1 cellular context compared by ENCODE assay signal in the genomic region with DNA sequence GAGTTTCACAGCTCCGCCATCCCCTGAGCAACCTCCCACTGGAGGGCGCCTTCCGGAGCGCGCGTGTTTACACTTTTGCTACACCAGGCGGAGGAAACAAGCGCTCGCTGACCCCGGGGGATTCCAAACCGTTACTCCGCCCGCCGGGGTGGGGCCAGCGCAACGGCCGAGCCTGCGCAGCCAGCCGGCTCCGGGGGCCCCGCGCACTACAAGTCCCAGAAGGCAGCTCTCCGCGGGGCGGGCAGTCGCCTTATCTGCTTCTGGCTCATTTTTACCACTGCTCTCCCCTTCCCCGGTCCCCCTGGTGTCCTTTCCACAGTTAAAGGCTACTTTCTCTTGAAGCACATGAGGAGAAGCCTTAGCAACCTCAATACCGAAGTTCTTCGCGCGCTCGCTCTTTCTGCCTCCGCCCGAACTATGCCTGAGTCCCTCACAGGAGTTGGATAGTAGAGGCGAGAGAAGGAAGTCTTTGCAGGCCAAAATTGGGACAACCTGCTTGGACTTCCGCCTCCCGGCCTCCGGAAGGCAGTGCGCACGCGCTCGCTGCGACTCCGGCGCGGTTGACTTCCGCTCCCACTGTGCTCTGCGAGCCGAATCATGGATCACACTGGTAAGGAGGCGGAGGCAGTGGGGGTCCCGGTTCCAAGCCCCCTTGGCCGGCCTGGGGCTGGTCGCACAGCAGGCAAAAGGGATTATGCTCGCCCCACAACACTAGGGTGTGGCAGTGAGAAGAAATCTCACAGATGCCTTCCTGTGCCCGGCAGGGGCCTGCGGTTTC.
A peak's percentile ranks its signal among the peaks of the same experiment; 100 is the strongest.
TF ChIP-seq lines count a peak whose summit lies in the region.

A gene with protein sequence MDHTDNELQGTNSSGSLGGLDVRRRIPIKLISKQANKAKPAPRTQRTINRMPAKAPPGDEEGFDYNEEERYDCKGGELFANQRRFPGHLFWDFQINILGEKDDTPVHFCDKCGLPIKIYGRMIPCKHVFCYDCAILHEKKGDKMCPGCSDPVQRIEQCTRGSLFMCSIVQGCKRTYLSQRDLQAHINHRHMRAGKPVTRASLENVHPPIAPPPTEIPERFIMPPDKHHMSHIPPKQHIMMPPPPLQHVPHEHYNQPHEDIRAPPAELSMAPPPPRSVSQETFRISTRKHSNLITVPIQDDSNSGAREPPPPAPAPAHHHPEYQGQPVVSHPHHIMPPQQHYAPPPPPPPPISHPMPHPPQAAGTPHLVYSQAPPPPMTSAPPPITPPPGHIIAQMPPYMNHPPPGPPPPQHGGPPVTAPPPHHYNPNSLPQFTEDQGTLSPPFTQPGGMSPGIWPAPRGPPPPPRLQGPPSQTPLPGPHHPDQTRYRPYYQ (plus strand): TSS at position 576 of the 778 bp plus-strand sequence. CDS start 22 bp downstream, at position 598.

TF ChIP-seq in K562, 482 proteins besides CTCF, POLR2A, EP300 and RAD21 (continued from another document and continues in another):
- TF ChIP-seq, protein P1, sequence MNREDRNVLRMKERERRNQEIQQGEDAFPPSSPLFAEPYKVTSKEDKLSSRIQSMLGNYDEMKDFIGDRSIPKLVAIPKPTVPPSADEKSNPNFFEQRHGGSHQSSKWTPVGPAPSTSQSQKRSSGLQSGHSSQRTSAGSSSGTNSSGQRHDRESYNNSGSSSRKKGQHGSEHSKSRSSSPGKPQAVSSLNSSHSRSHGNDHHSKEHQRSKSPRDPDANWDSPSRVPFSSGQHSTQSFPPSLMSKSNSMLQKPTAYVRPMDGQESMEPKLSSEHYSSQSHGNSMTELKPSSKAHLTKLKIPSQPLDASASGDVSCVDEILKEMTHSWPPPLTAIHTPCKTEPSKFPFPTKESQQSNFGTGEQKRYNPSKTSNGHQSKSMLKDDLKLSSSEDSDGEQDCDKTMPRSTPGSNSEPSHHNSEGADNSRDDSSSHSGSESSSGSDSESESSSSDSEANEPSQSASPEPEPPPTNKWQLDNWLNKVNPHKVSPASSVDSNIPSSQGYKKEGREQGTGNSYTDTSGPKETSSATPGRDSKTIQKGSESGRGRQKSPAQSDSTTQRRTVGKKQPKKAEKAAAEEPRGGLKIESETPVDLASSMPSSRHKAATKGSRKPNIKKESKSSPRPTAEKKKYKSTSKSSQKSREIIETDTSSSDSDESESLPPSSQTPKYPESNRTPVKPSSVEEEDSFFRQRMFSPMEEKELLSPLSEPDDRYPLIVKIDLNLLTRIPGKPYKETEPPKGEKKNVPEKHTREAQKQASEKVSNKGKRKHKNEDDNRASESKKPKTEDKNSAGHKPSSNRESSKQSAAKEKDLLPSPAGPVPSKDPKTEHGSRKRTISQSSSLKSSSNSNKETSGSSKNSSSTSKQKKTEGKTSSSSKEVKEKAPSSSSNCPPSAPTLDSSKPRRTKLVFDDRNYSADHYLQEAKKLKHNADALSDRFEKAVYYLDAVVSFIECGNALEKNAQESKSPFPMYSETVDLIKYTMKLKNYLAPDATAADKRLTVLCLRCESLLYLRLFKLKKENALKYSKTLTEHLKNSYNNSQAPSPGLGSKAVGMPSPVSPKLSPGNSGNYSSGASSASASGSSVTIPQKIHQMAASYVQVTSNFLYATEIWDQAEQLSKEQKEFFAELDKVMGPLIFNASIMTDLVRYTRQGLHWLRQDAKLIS (CRISPR knock-in tag; IDR thresholded peaks at IDR 0.05): peak; percentile 91
- no peak for TF ChIP-seq CHD2 (IDR thresholded peaks at IDR 0.05; ENCODE audit: low read depth, low read length)
- no peak for TF ChIP-seq GTF2A2 (tag; IDR thresholded peaks at IDR 0.05)
- TF ChIP-seq ZNF384 (IDR thresholded peaks at IDR 0.05; ENCODE audit: low read depth, low read length): peak; percentile 39; the same call in 1 of the 2 replicates
- TF ChIP-seq ZC3H11A (IDR thresholded peaks at IDR 0.05; ENCODE audit: low read depth, low read length): peak; percentile 55; the same call in 1 of the 2 replicates
- TF ChIP-seq RBM22 (IDR thresholded peaks at IDR 0.05; ENCODE audit: low read depth, low read length, poor library complexity, severe bottlenecking): peak; percentile 48
- TF ChIP-seq CBX1 (IDR thresholded peaks at IDR 0.05; ENCODE audit: low read depth): peak; percentile 3; the same call in 1 of the 2 replicates
- TF ChIP-seq STAT5A (IDR thresholded peaks at IDR 0.05; ENCODE audit: borderline replicate concordance, low read length): no peak; the same call in 1 of the 2 replicates
- no peak for TF ChIP-seq ZNF311 (CRISPR knock-in tag; IDR thresholded peaks at IDR 0.05)
- TF ChIP-seq MTF1 (CRISPR knock-in tag; IDR thresholded peaks at IDR 0.05; ENCODE audit: borderline replicate concordance): no peak
- TF ChIP-seq SIX5 (IDR thresholded peaks at IDR 0.05; ENCODE audit: borderline replicate concordance in 1 of 2, insufficient read depth in 1 of 2, low read depth in 1 of 2, low read length in 2 of 2): peak; percentile 72 to 77
- TF ChIP-seq, protein P2, sequence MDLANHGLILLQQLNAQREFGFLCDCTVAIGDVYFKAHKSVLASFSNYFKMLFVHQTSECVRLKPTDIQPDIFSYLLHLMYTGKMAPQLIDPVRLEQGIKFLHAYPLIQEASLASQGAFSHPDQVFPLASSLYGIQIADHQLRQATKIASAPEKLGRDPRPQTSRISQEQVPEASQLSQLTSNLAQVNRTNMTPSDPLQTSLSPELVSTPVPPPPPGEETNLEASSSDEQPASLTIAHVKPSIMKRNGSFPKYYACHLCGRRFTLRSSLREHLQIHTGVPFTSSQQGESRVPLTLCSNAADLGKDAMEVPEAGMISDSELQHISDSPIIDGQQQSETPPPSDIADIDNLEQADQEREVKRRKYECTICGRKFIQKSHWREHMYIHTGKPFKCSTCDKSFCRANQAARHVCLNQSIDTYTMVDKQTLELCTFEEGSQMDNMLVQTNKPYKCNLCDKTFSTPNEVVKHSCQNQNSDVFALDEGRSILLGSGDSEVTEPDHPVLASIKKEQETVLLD (IDR thresholded peaks at IDR 0.05): peak; percentile 96
- TF ChIP-seq, protein P3, sequence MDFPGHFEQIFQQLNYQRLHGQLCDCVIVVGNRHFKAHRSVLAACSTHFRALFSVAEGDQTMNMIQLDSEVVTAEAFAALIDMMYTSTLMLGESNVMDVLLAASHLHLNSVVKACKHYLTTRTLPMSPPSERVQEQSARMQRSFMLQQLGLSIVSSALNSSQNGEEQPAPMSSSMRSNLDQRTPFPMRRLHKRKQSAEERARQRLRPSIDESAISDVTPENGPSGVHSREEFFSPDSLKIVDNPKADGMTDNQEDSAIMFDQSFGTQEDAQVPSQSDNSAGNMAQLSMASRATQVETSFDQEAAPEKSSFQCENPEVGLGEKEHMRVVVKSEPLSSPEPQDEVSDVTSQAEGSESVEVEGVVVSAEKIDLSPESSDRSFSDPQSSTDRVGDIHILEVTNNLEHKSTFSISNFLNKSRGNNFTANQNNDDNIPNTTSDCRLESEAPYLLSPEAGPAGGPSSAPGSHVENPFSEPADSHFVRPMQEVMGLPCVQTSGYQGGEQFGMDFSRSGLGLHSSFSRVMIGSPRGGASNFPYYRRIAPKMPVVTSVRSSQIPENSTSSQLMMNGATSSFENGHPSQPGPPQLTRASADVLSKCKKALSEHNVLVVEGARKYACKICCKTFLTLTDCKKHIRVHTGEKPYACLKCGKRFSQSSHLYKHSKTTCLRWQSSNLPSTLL (IDR thresholded peaks at IDR 0.05): no peak
- TF ChIP-seq BCL6 (CRISPR knock-in tag; IDR thresholded peaks at IDR 0.05): no peak
- TF ChIP-seq HNRNPH1 (optimal IDR thresholded peaks at IDR 0.05; ENCODE audit: low read depth, low read length): no peak
- TF ChIP-seq, protein P4, sequence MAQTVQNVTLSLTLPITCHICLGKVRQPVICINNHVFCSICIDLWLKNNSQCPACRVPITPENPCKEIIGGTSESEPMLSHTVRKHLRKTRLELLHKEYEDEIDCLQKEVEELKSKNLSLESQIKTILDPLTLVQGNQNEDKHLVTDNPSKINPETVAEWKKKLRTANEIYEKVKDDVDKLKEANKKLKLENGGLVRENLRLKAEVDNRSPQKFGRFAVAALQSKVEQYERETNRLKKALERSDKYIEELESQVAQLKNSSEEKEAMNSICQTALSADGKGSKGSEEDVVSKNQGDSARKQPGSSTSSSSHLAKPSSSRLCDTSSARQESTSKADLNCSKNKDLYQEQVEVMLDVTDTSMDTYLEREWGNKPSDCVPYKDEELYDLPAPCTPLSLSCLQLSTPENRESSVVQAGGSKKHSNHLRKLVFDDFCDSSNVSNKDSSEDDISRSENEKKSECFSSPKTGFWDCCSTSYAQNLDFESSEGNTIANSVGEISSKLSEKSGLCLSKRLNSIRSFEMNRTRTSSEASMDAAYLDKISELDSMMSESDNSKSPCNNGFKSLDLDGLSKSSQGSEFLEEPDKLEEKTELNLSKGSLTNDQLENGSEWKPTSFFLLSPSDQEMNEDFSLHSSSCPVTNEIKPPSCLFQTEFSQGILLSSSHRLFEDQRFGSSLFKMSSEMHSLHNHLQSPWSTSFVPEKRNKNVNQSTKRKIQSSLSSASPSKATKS (CRISPR knock-in tag; IDR thresholded peaks at IDR 0.05): no peak
- TF ChIP-seq, protein P5, sequence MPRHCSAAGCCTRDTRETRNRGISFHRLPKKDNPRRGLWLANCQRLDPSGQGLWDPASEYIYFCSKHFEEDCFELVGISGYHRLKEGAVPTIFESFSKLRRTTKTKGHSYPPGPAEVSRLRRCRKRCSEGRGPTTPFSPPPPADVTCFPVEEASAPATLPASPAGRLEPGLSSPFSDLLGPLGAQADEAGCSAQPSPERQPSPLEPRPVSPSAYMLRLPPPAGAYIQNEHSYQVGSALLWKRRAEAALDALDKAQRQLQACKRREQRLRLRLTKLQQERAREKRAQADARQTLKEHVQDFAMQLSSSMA (CRISPR knock-in tag; IDR thresholded peaks at IDR 0.05): no peak
- TF ChIP-seq KAT2B (IDR thresholded peaks at IDR 0.05; ENCODE audit: low read depth, low read length): peak; percentile 79
- TF ChIP-seq ZNF263 (CRISPR knock-in tag; IDR thresholded peaks at IDR 0.05; ENCODE audit: borderline replicate concordance): no peak
- no peak for TF ChIP-seq NFXL1 (CRISPR knock-in tag; IDR thresholded peaks at IDR 0.05)
- no peak for TF ChIP-seq XRCC4 (IDR thresholded peaks at IDR 0.05; ENCODE audit: extremely low read depth, insufficient read depth, insufficient read length)
- TF ChIP-seq SETDB1 (IDR thresholded peaks at IDR 0.05; ENCODE audit: low read length): peak; percentile 57
- 0 out of 2 replicates have a peak, but pooled peaks have one; percentile 20 for TF ChIP-seq HLTF (IDR thresholded peaks at IDR 0.05)
- no peak; the same call in 1 of the 2 replicates for TF ChIP-seq BMI1 (IDR thresholded peaks at IDR 0.05; ENCODE audit: low read length)
- no peak for TF ChIP-seq ZKSCAN3 (CRISPR knock-in tag; IDR thresholded peaks at IDR 0.05)
- TF ChIP-seq FOXK2 (conservative IDR thresholded peaks at IDR 0.05 in 1 of 2, IDR thresholded peaks at IDR 0.05 in 1 of 2; ENCODE audit: low read depth in 2 of 2): peak; percentile 99 to 100
- no peak for TF ChIP-seq ZNF23 (CRISPR knock-in tag; IDR thresholded peaks at IDR 0.05)
- TF ChIP-seq, protein P6, sequence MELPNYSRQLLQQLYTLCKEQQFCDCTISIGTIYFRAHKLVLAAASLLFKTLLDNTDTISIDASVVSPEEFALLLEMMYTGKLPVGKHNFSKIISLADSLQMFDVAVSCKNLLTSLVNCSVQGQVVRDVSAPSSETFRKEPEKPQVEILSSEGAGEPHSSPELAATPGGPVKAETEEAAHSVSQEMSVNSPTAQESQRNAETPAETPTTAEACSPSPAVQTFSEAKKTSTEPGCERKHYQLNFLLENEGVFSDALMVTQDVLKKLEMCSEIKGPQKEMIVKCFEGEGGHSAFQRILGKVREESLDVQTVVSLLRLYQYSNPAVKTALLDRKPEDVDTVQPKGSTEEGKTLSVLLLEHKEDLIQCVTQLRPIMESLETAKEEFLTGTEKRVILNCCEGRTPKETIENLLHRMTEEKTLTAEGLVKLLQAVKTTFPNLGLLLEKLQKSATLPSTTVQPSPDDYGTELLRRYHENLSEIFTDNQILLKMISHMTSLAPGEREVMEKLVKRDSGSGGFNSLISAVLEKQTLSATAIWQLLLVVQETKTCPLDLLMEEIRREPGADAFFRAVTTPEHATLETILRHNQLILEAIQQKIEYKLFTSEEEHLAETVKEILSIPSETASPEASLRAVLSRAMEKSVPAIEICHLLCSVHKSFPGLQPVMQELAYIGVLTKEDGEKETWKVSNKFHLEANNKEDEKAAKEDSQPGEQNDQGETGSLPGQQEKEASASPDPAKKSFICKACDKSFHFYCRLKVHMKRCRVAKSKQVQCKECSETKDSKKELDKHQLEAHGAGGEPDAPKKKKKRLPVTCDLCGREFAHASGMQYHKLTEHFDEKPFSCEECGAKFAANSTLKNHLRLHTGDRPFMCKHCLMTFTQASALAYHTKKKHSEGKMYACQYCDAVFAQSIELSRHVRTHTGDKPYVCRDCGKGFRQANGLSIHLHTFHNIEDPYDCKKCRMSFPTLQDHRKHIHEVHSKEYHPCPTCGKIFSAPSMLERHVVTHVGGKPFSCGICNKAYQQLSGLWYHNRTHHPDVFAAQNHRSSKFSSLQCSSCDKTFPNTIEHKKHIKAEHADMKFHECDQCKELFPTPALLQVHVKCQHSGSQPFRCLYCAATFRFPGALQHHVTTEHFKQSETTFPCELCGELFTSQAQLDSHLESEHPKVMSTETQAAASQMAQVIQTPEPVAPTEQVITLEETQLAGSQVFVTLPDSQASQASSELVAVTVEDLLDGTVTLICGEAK (IDR thresholded peaks at IDR 0.05): peak; percentile 96
- TF ChIP-seq, protein P6 (CRISPR knock-in tag; IDR thresholded peaks at IDR 0.05): no peak
- TF ChIP-seq MBD2 (IDR thresholded peaks at IDR 0.05; ENCODE audit: borderline replicate concordance, low read depth): peak; percentile 69
